In genomic region chr3:163632677-163633076, GRCh38 we compare ENCODE assay signal across 30 cellular contexts.
"Had no signal": no experiment of that assay in that cellular context is flagged by ENCODE, and none has a peak within 500 bp of the region (broad histone marks: within the 10 kb centered on the region; RNA-seq: fewer than 3 reads in every experiment).

No MANE protein-coding gene starts in this region.

- H3K4me2 ChIP-seq: smooth muscle cell had no signal

- H3K36me3 ChIP-seq: esophagus muscularis mucosa, gastroesophageal sphincter, heart right ventricle, prostate gland, right atrium auricular region, suprapubic skin, transverse colon, upper lobe of right lung, uterus had no signal

- DNase-seq: dermis blood vessel endothelial cell; effector memory CD4-positive, alpha-beta T cell; foreskin keratinocyte; heart right ventricle; hypothalamus; kidney; mucosa of descending colon; naive B cell; nucleus accumbens; stimulated activated CD4-positive, alpha-beta T cell treated with anti-CD3 and anti-CD28 coated beads, Interleukin-12 subunit alpha, Interleukin-12 subunit beta, amount 100 ng/mL, for 4 hours; stimulated activated CD4-positive, alpha-beta T cell treated with anti-CD3 and anti-CD28 coated beads, Interleukin-1b, Interleukin-23, amount 100 ng/mL, for 48 hours; stimulated activated CD4-positive, alpha-beta T cell treated with anti-CD3 and anti-CD28 coated beads, Interleukin-4, amount 100 ng/mL, for 1 hour; stimulated activated CD8-positive, alpha-beta memory T cell treated with anti-CD3 and anti-CD28 coated beads, Interleukin-4, amount 100 ng/mL, for 48 hours; stimulated activated naive CD4-positive, alpha-beta T cell; stimulated activated naive CD8-positive, alpha-beta T cell treated with anti-CD3 and anti-CD28 coated beads, Interleukin-15, amount 100 ng/mL, for 72 hours; transverse colon; upper lobe of right lung; uterus had no signal

- H3K4me3 ChIP-seq: coronary artery, esophagus muscularis mucosa, gastroesophageal sphincter, heart right ventricle, lung, mucosa of descending colon, prostate gland, right atrium auricular region, smooth muscle cell, suprapubic skin, transverse colon, upper lobe of right lung, uterus had no signal

- H3K9me3 ChIP-seq: esophagus muscularis mucosa, gastroesophageal sphincter, prostate gland, right atrium auricular region, suprapubic skin, transverse colon, upper lobe of right lung, uterus had no signal

- FAIRE-seq: endothelial cell of umbilical vein, kidney had no signal

- H3K27ac ChIP-seq: coronary artery, esophagus muscularis mucosa, foreskin keratinocyte, gastroesophageal sphincter, heart right ventricle, prostate gland, right atrium auricular region, suprapubic skin, transverse colon, upper lobe of right lung, uterus had no signal

- H3K4me1 ChIP-seq: esophagus muscularis mucosa, foreskin keratinocyte, gastroesophageal sphincter, heart right ventricle, prostate gland, right atrium auricular region, suprapubic skin, transverse colon, upper lobe of right lung, uterus had no signal

- ATAC-seq: foreskin keratinocyte; gastroesophageal sphincter; heart right ventricle; left lobe of liver; mucosa of descending colon; natural killer cell treated with Interleukin-12 subunit alpha and Interleukin-12 subunit beta and Interleukin-15 and Interleukin-18, amount 100 ng/mL, for 72 hours; sciatic nerve; stimulated activated naive CD8-positive, alpha-beta T cell treated with anti-CD3 and anti-CD28 coated beads, Interleukin-15, amount 100 ng/mL, for 72 hours; upper lobe of right lung had no signal

- H3K27me3 ChIP-seq: esophagus muscularis mucosa, foreskin keratinocyte, gastroesophageal sphincter, heart right ventricle, right atrium auricular region, suprapubic skin, transverse colon, upper lobe of right lung, uterus had no signal
